In genomic region chr16:57422026-57422944, GRCh38 we compare ENCODE assay signal across 9 cellular contexts. TPM values are rescaled to one million over a fixed set of nuclear protein-coding genes. Genes with fewer than 3 reads are reported as not detected.
DNase-seq lines count a peak whose midpoint lies in the region; ATAC-seq and TF ChIP-seq lines count a peak whose summit lies in the region.
"Had no signal": no experiment of that assay in that cellular context is flagged by ENCODE, and none has a peak within 500 bp of the region (broad histone marks: within the 10 kb centered on the region; RNA-seq: fewer than 3 reads in every experiment).

No MANE protein-coding gene starts in this region.

- DNase-seq in ACHN, result peak; percentile 60
- peak; percentile 71 for DNase-seq in H4 (ENCODE audit: low spot score)
- peak; percentile 84 for DNase-seq in OCI-M1 (lab: John Stamatoyannopoulos, UW)
- no peak for DNase-seq in endothelial cell (ENCODE audit: low spot score)
- DNase-seq in putamen (ENCODE audit: low spot score), result no peak

- H3K36me3 Mint-ChIP-seq in endothelial cell (ENCODE audit: low read depth, unreplicated experiment), result peaks cover 8% of the 10 kb centered on the region

- no peaks in the 10 kb centered on the region for H3K9me3 ChIP-seq in neural cell (ENCODE audit: low read length)

- H3F3A ChIP-seq in neural cell (ENCODE audit: insufficient read depth, low read length, poor library complexity, severe bottlenecking), result no peaks in the 10 kb centered on the region

- TF ChIP-seq CTCF in endothelial cell (IDR thresholded peaks at IDR 0.05; ENCODE audit: unreplicated experiment), result peak; percentile 32
- TF ChIP-seq CTCF in neural cell (IDR thresholded peaks at IDR 0.05; ENCODE audit: poor library complexity, severe bottlenecking), result peak; percentile 50

- no peak overlapping the region for H3K9ac ChIP-seq in neural cell (ENCODE audit: low read length)

- no peaks in the 10 kb centered on the region for H4K20me1 ChIP-seq in neural cell (ENCODE audit: insufficient read depth)

- peak; percentile 56 for TF ChIP-seq RAD21 in neural cell (conservative IDR thresholded peaks at IDR 0.05)

- H3K4me1 Mint-ChIP-seq in endothelial cell (ENCODE audit: unreplicated experiment), result peaks cover 14% of the 10 kb centered on the region

- in situ Hi-C loops in ACHN (cut with HindIII; ENCODE audit: low pct_ligation_motif_present, low pct_unique_long_range_greater_than_20kb, low sequenced_read_pairs), result no loop called here

- H3K4me3 ChIP-seq in neural cell (ENCODE audit: low read length), result no peak overlapping the region

- H3K4me2 ChIP-seq in neural cell (ENCODE audit: low read length), result no peak overlapping the region

- no peaks in the 10 kb centered on the region for H3K9me3 Mint-ChIP-seq in endothelial cell (ENCODE audit: unreplicated experiment)
- H3K9me3 Mint-ChIP-seq: dendritic cell treated with granulocyte-macrophage colony-stimulating factor and Interleukin-4, amounts not matched to agents 40 ng/mL and 50 ng/mL, for 4 days had no signal

- H3K27me3 Mint-ChIP-seq in endothelial cell (ENCODE audit: unreplicated experiment), result peaks cover 8% of the 10 kb centered on the region

- no peaks in the 10 kb centered on the region for H3K36me3 ChIP-seq in neural cell (ENCODE audit: insufficient read depth, low read length)

- peak overlapping the region; percentile 18 for H3K4me3 Mint-ChIP-seq in endothelial cell (ENCODE audit: unreplicated experiment)
- H3K4me3 Mint-ChIP-seq: dendritic cell treated with granulocyte-macrophage colony-stimulating factor and Interleukin-4, amounts not matched to agents 40 ng/mL and 50 ng/mL, for 4 days had no signal

- H3K27ac Mint-ChIP-seq in endothelial cell (ENCODE audit: unreplicated experiment), result no peak overlapping the region
- H3K27ac Mint-ChIP-seq: dendritic cell treated with granulocyte-macrophage colony-stimulating factor and Interleukin-4, amounts not matched to agents 40 ng/mL and 50 ng/mL, for 4 days had no signal

- no peak overlapping the region for H2AFZ ChIP-seq in neural cell (ENCODE audit: low read depth, low read length)

- TF ChIP-seq EP300 in neural cell (conservative IDR thresholded peaks at IDR 0.05; ENCODE audit: poor library complexity, severe bottlenecking), result no peak

- H3K79me2 ChIP-seq in neural cell (replicated peaks; ENCODE audit: insufficient read depth, low read length), result no peaks in the 10 kb centered on the region

- ATAC-seq in HG03378 (IDR thresholded peaks at IDR 0.05; ENCODE audit: unreplicated experiment), result no peak
- no peak for ATAC-seq in HG03469 (IDR thresholded peaks at IDR 0.05; ENCODE audit: unreplicated experiment)

- no peaks in the 10 kb centered on the region for H3K9me2 ChIP-seq in neural cell (ENCODE audit: insufficient read depth, low read length)

- H3K27me3 ChIP-seq in neural cell (ENCODE audit: insufficient read depth, low read depth, low read length), result no peaks in the 10 kb centered on the region

- no peak overlapping the region for H3K27ac ChIP-seq in neural cell (ENCODE audit: low read length)

TF ChIP-seq in neural cell, 6 proteins besides CTCF, POLR2A, EP300 and RAD21:
- no peak for TF ChIP-seq EZH2 (IDR thresholded peaks at IDR 0.05; ENCODE audit: borderline replicate concordance, insufficient read depth, low read length, poor library complexity, severe bottlenecking)
- TF ChIP-seq POLR2AphosphoS5 (IDR thresholded peaks at IDR 0.05), result no peak
- TF ChIP-seq SMC3 (conservative IDR thresholded peaks at IDR 0.05; ENCODE audit: poor library complexity), result peak; percentile 55
- no peak for TF ChIP-seq MXI1 (conservative IDR thresholded peaks at IDR 0.05; ENCODE audit: poor library complexity, severe bottlenecking)
- TF ChIP-seq REST (IDR thresholded peaks at IDR 0.05; ENCODE audit: borderline replicate concordance), result no peak
- no peak for TF ChIP-seq TAF1 (IDR thresholded peaks at IDR 0.05; ENCODE audit: low read depth)

RNA-seq across cellular contexts. Expression of gene CCL17, which starts 17.7 kb away (rescaled TPM):
- not detected in 2 replicates for total RNA-seq in H4 (2014; rRNA removed; shearing (Covaris generic))
- not detected for total RNA-seq in endothelial cell (ENCODE audit: unreplicated experiment)
- polyA plus RNA-seq in neural cell, result not detected in 2 replicates
- polyA minus RNA-seq in neural cell, result not detected in 2 replicates

RNA-seq across cellular contexts. Expression of gene CIAPIN1, which starts 24.9 kb away (rescaled TPM):
- total RNA-seq in H4 (2014; rRNA removed; shearing (Covaris generic)), result 88.4 and 96.4 TPM in 2 replicates
- 82.6 TPM for total RNA-seq in endothelial cell (ENCODE audit: unreplicated experiment)
- 117 and 131 TPM in 2 replicates for polyA plus RNA-seq in neural cell
- 74.2 and 82.3 TPM in 2 replicates for polyA minus RNA-seq in neural cell

RNA-seq across cellular contexts. Expression of gene COQ9, which starts 25.0 kb away (rescaled TPM):
- 67.6 and 76.9 TPM in 2 replicates for total RNA-seq in H4 (2014; rRNA removed; shearing (Covaris generic))
- 23.1 TPM for total RNA-seq in endothelial cell (ENCODE audit: unreplicated experiment)
- polyA plus RNA-seq in neural cell, result 78.7 and 95.0 TPM in 2 replicates
- 40.5 and 47.7 TPM in 2 replicates for polyA minus RNA-seq in neural cell

RNA-seq across cellular contexts. Expression of gene POLR2C, which starts 40.2 kb away (rescaled TPM):
- total RNA-seq in H4 (2014; rRNA removed; shearing (Covaris generic)), result 201 and 244 TPM in 2 replicates
- total RNA-seq in endothelial cell (ENCODE audit: unreplicated experiment), result 52.1 TPM
- 109 and 132 TPM in 2 replicates for polyA plus RNA-seq in neural cell
- 64.0 and 65.8 TPM in 2 replicates for polyA minus RNA-seq in neural cell

RNA-seq across cellular contexts. Expression of gene CX3CL1, which starts 50.0 kb away (rescaled TPM):
- total RNA-seq in H4 (2014; rRNA removed; shearing (Covaris generic)), result 0.70 and 0.85 TPM in 2 replicates
- 9.2 TPM for total RNA-seq in endothelial cell (ENCODE audit: unreplicated experiment)
- polyA plus RNA-seq in neural cell, result 3.8 and 4.9 TPM in 2 replicates
- 2.4 TPM in 2 replicates for polyA minus RNA-seq in neural cell

Comparison
In these comparisons a context has a peak if more than half of its experiments do, and no peak if none do; other contexts are left out.
1. DNase-seq: peak in ACHN (single experiment), H4 (single experiment) and OCI-M1 (single experiment); none in endothelial cell (single experiment) and putamen (single experiment).